ENCODE assay signal across 9 cellular contexts in genomic region chr1:182589520-182589919, GRCh38. TPM values are rescaled to one million over a fixed set of nuclear protein-coding genes. Genes with fewer than 3 reads are reported as not detected.
DNase-seq lines count a peak whose midpoint lies in the region; TF ChIP-seq lines count a peak whose summit lies in the region.
"Had no signal": no experiment of that assay in that cellular context is flagged by ENCODE, and none has a peak within 500 bp of the region (broad histone marks: within the 10 kb centered on the region; RNA-seq: fewer than 3 reads in every experiment).

No MANE protein-coding gene starts in this region.

- H3K4me1 Mint-ChIP-seq in chondrocyte (ENCODE audit: low read depth): peaks cover 18% of the 10 kb centered on the region

- H3K36me3 ChIP-seq in KOPT-K1 (ENCODE audit: insufficient read depth, low read length): no peaks in the 10 kb centered on the region
- H3K36me3 ChIP-seq in neuron (ENCODE audit: insufficient read depth, low read length): no peaks in the 10 kb centered on the region
- no peaks in the 10 kb centered on the region for H3K36me3 ChIP-seq in H7 (replicated peaks; ENCODE audit: control insufficient read depth, insufficient read depth, low read length)

- H3K27me3 Mint-ChIP-seq in chondrocyte (ENCODE audit: low read depth): peaks cover 4% of the 10 kb centered on the region

- H2AFZ ChIP-seq in neuron (ENCODE audit: low read depth, low read length): peak overlapping the region; percentile 59

- peaks cover 6% of the 10 kb centered on the region for H3K9me3 Mint-ChIP-seq in chondrocyte (ENCODE audit: low read depth)

- no peaks in the 10 kb centered on the region for H3K9me3 ChIP-seq in KOPT-K1 (ENCODE audit: insufficient read depth, low read length, poor library complexity, severe bottlenecking)
- H3K9me3 ChIP-seq in neuron (ENCODE audit: low read length): no peaks in the 10 kb centered on the region

- no peaks in the 10 kb centered on the region for H3K36me3 Mint-ChIP-seq in chondrocyte (ENCODE audit: low read depth)

- H3K27me3 ChIP-seq in neuron (ENCODE audit: insufficient read depth, low read length) (peaks cover 3% of the 10 kb centered on the region), H7 (ENCODE audit: control insufficient read depth, insufficient read depth, low read length) (no peaks in the 10 kb centered on the region)

- H3K4me1 ChIP-seq in neuron (ENCODE audit: insufficient read depth, low read length): peaks cover 3% of the 10 kb centered on the region

- H3K27ac ChIP-seq in C4-2B: peak overlapping the region; percentile 72; the same call in 1 of the 2 replicates
- H3K27ac ChIP-seq in KOPT-K1 (ENCODE audit: low read depth, low read length, poor library complexity, severe bottlenecking): peak overlapping the region; percentile 93

- DNase-seq in chondrocyte (ENCODE audit: low spot score) (no peak), NCI-H2196 treated with DMSO at 0.1 percent for 48 hours (lab: John Stamatoyannopoulos, UW; ENCODE audit: unreplicated experiment) (no peak), H7 (no peak), foreskin melanocyte (no peak)
- no peak for DNase-seq in stimulated activated CD8-positive, alpha-beta memory T cell treated with anti-CD3 and anti-CD28 coated beads, Interleukin-4, amount 100 ng/mL, for 48 hours

- H3K4me3 Mint-ChIP-seq in chondrocyte (ENCODE audit: unreplicated experiment): peak overlapping the region; percentile 91

- H3K4me3 ChIP-seq in neuron (ENCODE audit: low read length): peak overlapping the region; percentile 53
- no peak overlapping the region for H3K4me3 ChIP-seq in H7 (ENCODE audit: insufficient read depth, low read depth, low read length)

- TF ChIP-seq CTCF in C4-2B (conservative IDR thresholded peaks at IDR 0.05) (no peak), chondrocyte (IDR thresholded peaks at IDR 0.05) (no peak)

- H3K27ac Mint-ChIP-seq in chondrocyte (ENCODE audit: unreplicated experiment): no peak overlapping the region

RNA-seq across cellular contexts. Expression of gene RNASEL, which starts 0.5 kb away (rescaled TPM):
- 3.5 to 5.2 TPM (median 4.0 TPM) in 3 replicates for total RNA-seq in chondrocyte
- 0.85 and 1.2 TPM in 2 replicates for total RNA-seq in H7 (2014; rRNA removed; shearing (Covaris generic))

RNA-seq across cellular contexts. Expression of gene RGS16, which starts 14.7 kb away (rescaled TPM):
- 0.56 to 7.7 TPM (median 7.0 TPM) in 3 replicates for total RNA-seq in chondrocyte
- total RNA-seq in H7 (2014; rRNA removed; shearing (Covaris generic)): 22.0 and 29.1 TPM in 2 replicates
- total RNA-seq: LHCN-M2 had no signal
